12 cellular contexts compared by ENCODE assay signal in the genomic region with DNA sequence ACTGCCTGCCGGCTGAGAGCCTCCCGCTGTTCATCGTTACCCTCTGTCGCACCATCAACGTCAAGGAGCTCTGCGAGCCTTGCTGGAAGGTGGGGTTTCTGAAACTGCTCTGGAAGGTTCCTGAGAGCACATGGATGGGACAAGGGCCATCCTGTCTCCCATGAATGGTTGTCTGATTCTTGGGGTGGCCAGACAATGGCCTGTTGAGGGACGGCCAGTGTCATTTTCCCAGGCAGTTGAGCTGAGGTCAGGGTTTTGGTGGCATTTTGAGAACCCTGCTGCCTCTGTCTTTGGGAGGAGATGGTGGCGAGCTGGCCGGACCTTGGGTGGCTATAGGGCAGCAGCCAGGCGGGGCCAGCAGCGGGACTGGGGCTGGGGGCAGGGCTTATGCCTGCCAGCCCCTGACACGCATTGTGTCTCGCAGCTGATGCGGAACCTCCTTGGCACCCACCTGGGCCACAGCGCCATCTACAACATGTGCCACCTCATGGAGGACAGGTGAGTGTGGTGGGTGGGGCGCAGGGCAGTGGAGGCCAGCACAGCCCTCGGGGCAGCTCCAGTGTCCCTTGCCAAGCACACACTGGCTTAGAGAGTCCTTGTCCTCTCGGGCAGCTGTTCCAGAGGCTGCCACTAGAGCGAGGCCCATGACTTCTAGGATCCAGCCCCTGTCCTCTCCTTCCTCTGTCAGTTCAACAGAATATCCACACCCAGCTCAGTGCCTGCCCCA. TPM values are rescaled to one million over a fixed set of nuclear protein-coding genes. Genes with fewer than 3 reads are reported as not detected.
DNase-seq lines count a peak whose midpoint lies in the region; ATAC-seq and TF ChIP-seq lines count a peak whose summit lies in the region.
"Had no signal": no experiment of that assay in that cellular context is flagged by ENCODE, and none has a peak within 500 bp of the region (broad histone marks: within the 10 kb centered on the region; RNA-seq: fewer than 3 reads in every experiment).

No MANE protein-coding gene starts in this region.

- no peak for ATAC-seq in GM21737 (IDR thresholded peaks at IDR 0.05; ENCODE audit: unreplicated experiment)

- H2AK5ac ChIP-seq in mesendoderm (ENCODE audit: low read length) = no peak overlapping the region

- no peak overlapping the region for H3K23ac ChIP-seq in mesendoderm (ENCODE audit: low read length)

- no peaks in the 10 kb centered on the region for H3K79me2 ChIP-seq in mesendoderm (ENCODE audit: control insufficient read depth, insufficient read depth, low read length)

- H3K27me3 ChIP-seq in BE2C = no peaks in the 10 kb centered on the region
- H3K27me3 ChIP-seq in H7 (ENCODE audit: control insufficient read depth, insufficient read depth, low read length) = no peaks in the 10 kb centered on the region
- no peaks in the 10 kb centered on the region for H3K27me3 ChIP-seq in mesendoderm (ENCODE audit: insufficient read depth, low read length, poor library complexity)
- H3K27me3 ChIP-seq: MG63, upper lobe of left lung had no signal

- H3K9ac ChIP-seq in mesendoderm (ENCODE audit: low read length) = no peak overlapping the region

- H3K27ac ChIP-seq in mesendoderm (ENCODE audit: low read depth, low read length) = no peak overlapping the region

- H4K8ac ChIP-seq in mesendoderm (ENCODE audit: low read depth, low read length) = no peak overlapping the region

- H3K4me2 ChIP-seq in mesendoderm (ENCODE audit: low read length) = no peak overlapping the region

- H3K56ac ChIP-seq in mesendoderm (ENCODE audit: low read length) = no peak overlapping the region

- no peak overlapping the region for H4K5ac ChIP-seq in mesendoderm (ENCODE audit: low read length)

- H3K79me1 ChIP-seq in mesendoderm (ENCODE audit: low read length) = no peaks in the 10 kb centered on the region

- H2BK15ac ChIP-seq in mesendoderm (replicated peaks; ENCODE audit: low read depth) = no peak overlapping the region

- no peak overlapping the region for H2BK5ac ChIP-seq in mesendoderm (ENCODE audit: low read length)

- H3K4me1 ChIP-seq in BE2C = no peaks in the 10 kb centered on the region
- H3K4me1 ChIP-seq in mesendoderm (ENCODE audit: control insufficient read depth, low read depth, low read length) = no peaks in the 10 kb centered on the region
- H3K4me1 ChIP-seq: upper lobe of left lung had no signal

- H3K36me3 ChIP-seq in BE2C (peaks cover 9% of the 10 kb centered on the region), H7 (replicated peaks; ENCODE audit: control insufficient read depth, insufficient read depth, low read length) (peaks cover 2% of the 10 kb centered on the region), mesendoderm (ENCODE audit: control insufficient read depth, insufficient read depth, low read length) (peaks cover 4% of the 10 kb centered on the region)

- in situ Hi-C loops in astrocyte of the spinal cord (cut with HindIII; ENCODE audit: low sequenced_read_pairs) = no loop called here

- no peaks in the 10 kb centered on the region for H3K9me3 ChIP-seq in BE2C
- H3K9me3 ChIP-seq: MG63, upper lobe of left lung had no signal

- no peaks in the 10 kb centered on the region for H3K4me1 Mint-ChIP-seq in activated CD4-positive, alpha-beta T cell treated with anti-CD3 and anti-CD28 coated beads, Interleukin-2, amount 10 ng/mL, durations not matched to agents 24 days and 14 days

- H3K36me3 Mint-ChIP-seq in activated CD4-positive, alpha-beta T cell treated with anti-CD3 and anti-CD28 coated beads, Interleukin-2, amount 10 ng/mL, durations not matched to agents 24 days and 14 days (ENCODE audit: low read depth) = peaks cover 11% of the 10 kb centered on the region

- no peak overlapping the region for H3K4ac ChIP-seq in mesendoderm (ENCODE audit: low read depth, low read length)

- H3K27ac Mint-ChIP-seq in activated CD4-positive, alpha-beta T cell treated with anti-CD3 and anti-CD28 coated beads, Interleukin-2, amount 10 ng/mL, durations not matched to agents 24 days and 14 days = no peak overlapping the region

- peak; percentile 42 for TF ChIP-seq CTCF in BE2C (IDR thresholded peaks at IDR 0.05; ENCODE audit: low read depth, low read length)
- TF ChIP-seq CTCF in astrocyte of the spinal cord (IDR thresholded peaks at IDR 0.05; ENCODE audit: low read depth, low read length) = peak; percentile 15

- intact Hi-C loops in activated CD4-positive, alpha-beta T cell treated with anti-CD3 and anti-CD28 coated beads, Interleukin-2, amount 10 ng/mL, durations not matched to agents 24 days and 14 days (cut with micrococcal nuclease) = no loop called here

- H3K27me3 Mint-ChIP-seq in activated CD4-positive, alpha-beta T cell treated with anti-CD3 and anti-CD28 coated beads, Interleukin-2, amount 10 ng/mL, durations not matched to agents 24 days and 14 days = no peaks in the 10 kb centered on the region

- H3K9me3 Mint-ChIP-seq in activated CD4-positive, alpha-beta T cell treated with anti-CD3 and anti-CD28 coated beads, Interleukin-2, amount 10 ng/mL, durations not matched to agents 24 days and 14 days = no peaks in the 10 kb centered on the region

- H3K18ac ChIP-seq in mesendoderm (ENCODE audit: low read length) = no peak overlapping the region

- H2BK120ac ChIP-seq in mesendoderm (ENCODE audit: low read depth, low read length) = no peak overlapping the region

- H3K4me3 Mint-ChIP-seq in activated CD4-positive, alpha-beta T cell treated with anti-CD3 and anti-CD28 coated beads, Interleukin-2, amount 10 ng/mL, durations not matched to agents 24 days and 14 days = no peak overlapping the region

- DNase-seq in BE2C (no peak), H7 (peak; percentile 79), astrocyte of the spinal cord (ENCODE audit: low read depth, low spot score) (no peak), mesendoderm (peak; percentile 38), kidney glomerular epithelial cell (lab: John Stamatoyannopoulos, UW) (no peak)
- DNase-seq in activated CD4-positive, alpha-beta T cell treated with anti-CD3 and anti-CD28 coated beads, Interleukin-2, amount 10 ng/mL, durations not matched to agents 24 days and 14 days = no peak
- no peak for DNase-seq in stimulated activated CD4-positive, alpha-beta T cell treated with anti-CD3 and anti-CD28 coated beads, Interleukin-4, amount 100 ng/mL, for 4 hours
- DNase-seq: MG63; Right ventricle myocardium superior; stimulated activated CD4-positive, alpha-beta T cell treated with anti-CD3 and anti-CD28 coated beads, Interleukin-2, amount 100 ng/mL, for 24 hours had no signal

- no CpG with 5 or more reads among the region's 19 CpGs for WGBS in mesendoderm (ENCODE audit: extremely low coverage, insufficient coverage, low lambda C conversion rate)

- H3K4me3 ChIP-seq in BE2C (ENCODE audit: low read depth, low read length) (no peak overlapping the region), H7 (ENCODE audit: insufficient read depth, low read depth, low read length) (no peak overlapping the region), astrocyte of the spinal cord (ENCODE audit: low read depth, low read length) (no peak overlapping the region), mesendoderm (ENCODE audit: low read length) (no peak overlapping the region)
- H3K4me3 ChIP-seq: MG63, upper lobe of left lung had no signal

RNA-seq across cellular contexts. Expression of gene TSC2, which starts 9.1 kb away (rescaled TPM):
- 238 TPM for polyA plus RNA-seq in BE2C (2012; ENCODE audit: insufficient read depth, insufficient read length, low read depth)
- 37.6 and 42.6 TPM in 2 replicates for total RNA-seq in H7 (2014; rRNA removed; shearing (Covaris generic))
- 42.5 TPM for polyA plus RNA-seq in mesendoderm (2013, experiment 1 of 2)
- 41.1 TPM for polyA plus RNA-seq in mesendoderm (2013, experiment 2 of 2)
- 98.8 and 99.8 TPM in 2 replicates for total RNA-seq in activated CD4-positive, alpha-beta T cell treated with anti-CD3 and anti-CD28 coated beads, Interleukin-2, amount 10 ng/mL, durations not matched to agents 24 days and 14 days

RNA-seq across cellular contexts. Expression of gene NTHL1, which starts 9.2 kb away (rescaled TPM):
- polyA plus RNA-seq in BE2C (2012; ENCODE audit: insufficient read depth, insufficient read length, low read depth) = 176 TPM
- total RNA-seq in H7 (2014; rRNA removed; shearing (Covaris generic)) = 104 and 108 TPM in 2 replicates
- polyA plus RNA-seq in mesendoderm (2013, experiment 1 of 2) = 36.8 TPM
- 36.0 TPM for polyA plus RNA-seq in mesendoderm (2013, experiment 2 of 2)
- 50.3 and 57.7 TPM in 2 replicates for total RNA-seq in activated CD4-positive, alpha-beta T cell treated with anti-CD3 and anti-CD28 coated beads, Interleukin-2, amount 10 ng/mL, durations not matched to agents 24 days and 14 days

RNA-seq across cellular contexts. Expression of gene NHERF2, which starts 30.1 kb away (rescaled TPM):
- polyA plus RNA-seq in BE2C (2012; ENCODE audit: insufficient read depth, insufficient read length, low read depth) = 41.3 TPM
- total RNA-seq in H7 (2014; rRNA removed; shearing (Covaris generic)) = 14.0 and 17.1 TPM in 2 replicates
- 6.2 TPM for polyA plus RNA-seq in mesendoderm (2013, experiment 1 of 2)
- 7.1 TPM for polyA plus RNA-seq in mesendoderm (2013, experiment 2 of 2)
- 1.3 and 1.8 TPM in 2 replicates for total RNA-seq in activated CD4-positive, alpha-beta T cell treated with anti-CD3 and anti-CD28 coated beads, Interleukin-2, amount 10 ng/mL, durations not matched to agents 24 days and 14 days

RNA-seq across cellular contexts. Expression of gene NPW, which starts 37.3 kb away (rescaled TPM):
- not detected for polyA plus RNA-seq in BE2C (2012; ENCODE audit: insufficient read depth, insufficient read length, low read depth)
- 2.0 and 2.3 TPM in 2 replicates for total RNA-seq in H7 (2014; rRNA removed; shearing (Covaris generic))
- polyA plus RNA-seq in mesendoderm (2013, experiment 1 of 2) = 2.7 TPM
- polyA plus RNA-seq in mesendoderm (2013, experiment 2 of 2) = 2.7 TPM
- 6.9 and 7.0 TPM in 2 replicates for total RNA-seq in activated CD4-positive, alpha-beta T cell treated with anti-CD3 and anti-CD28 coated beads, Interleukin-2, amount 10 ng/mL, durations not matched to agents 24 days and 14 days
- total RNA-seq: Right ventricle myocardium superior had no signal

RNA-seq across cellular contexts. Expression of gene ZNF598, which starts 47.2 kb away (rescaled TPM):
- 245 TPM for polyA plus RNA-seq in BE2C (2012; ENCODE audit: insufficient read depth, insufficient read length, low read depth)
- 28.4 and 30.8 TPM in 2 replicates for total RNA-seq in H7 (2014; rRNA removed; shearing (Covaris generic))
- 32.7 TPM for polyA plus RNA-seq in mesendoderm (2013, experiment 1 of 2)
- polyA plus RNA-seq in mesendoderm (2013, experiment 2 of 2) = 32.2 TPM
- 93.9 and 99.0 TPM in 2 replicates for total RNA-seq in activated CD4-positive, alpha-beta T cell treated with anti-CD3 and anti-CD28 coated beads, Interleukin-2, amount 10 ng/mL, durations not matched to agents 24 days and 14 days

Comparison
In these comparisons a context has a peak if more than half of its experiments do, and no peak if none do; other contexts are left out.
1. DNase-seq: peak in H7 (single experiment) and mesendoderm (single experiment); none in BE2C (single experiment), astrocyte of the spinal cord (single experiment), activated CD4-positive, alpha-beta T cell treated with anti-CD3 and anti-CD28 coated beads, Interleukin-2, amount 10 ng/mL, durations not matched to agents 24 days and 14 days (single experiment), kidney glomerular epithelial cell (single experiment) and stimulated activated CD4-positive, alpha-beta T cell treated with anti-CD3 and anti-CD28 coated beads, Interleukin-4, amount 100 ng/mL, for 4 hours (0 of 2).